9 cellular contexts compared by ENCODE assay signal in the genomic region with DNA sequence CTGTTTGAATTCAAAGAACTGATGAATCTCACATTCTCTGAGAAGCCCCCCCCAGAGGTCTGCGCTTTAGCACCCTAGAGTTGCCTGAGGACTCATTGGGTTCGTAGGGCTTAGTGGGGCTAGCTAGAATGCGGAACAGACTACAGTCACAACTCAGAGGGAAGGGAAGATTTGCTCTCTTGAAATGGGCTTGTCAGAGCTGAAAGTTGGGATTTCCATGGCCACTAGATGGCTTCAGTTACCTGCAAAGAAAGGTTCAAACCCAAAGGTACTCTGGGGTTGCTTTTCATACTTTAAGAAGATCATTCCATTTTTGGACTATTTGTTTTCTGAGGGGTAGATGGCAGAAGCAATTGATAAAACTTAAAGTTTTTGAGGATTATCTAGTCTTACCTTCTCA.
A peak's percentile ranks its signal among the peaks of the same experiment; 100 is the strongest.
DNase-seq lines count a peak whose midpoint lies in the region; ATAC-seq, FAIRE-seq and TF ChIP-seq lines count a peak whose summit lies in the region.
"Had no signal": no experiment of that assay in that cellular context is flagged by ENCODE, and none has a peak within 500 bp of the region (broad histone marks: within the 10 kb centered on the region; RNA-seq: fewer than 3 reads in every experiment).

No MANE protein-coding gene starts in this region.

- H3K4me1 Mint-ChIP-seq in CD4-positive, alpha-beta memory T cell, result no peaks in the 10 kb centered on the region
- no peaks in the 10 kb centered on the region for H3K4me1 Mint-ChIP-seq in activated CD4-positive, alpha-beta T cell treated with anti-CD3 and anti-CD28 coated beads, Interleukin-2, amount 10 ng/mL, durations not matched to agents 7 days and 5 days

- DNase-seq in DMS53 (lab: John Stamatoyannopoulos, UW) (peak; percentile 77), SHP77 treated with DMSO at 0.1 percent for 48 hours (lab: John Stamatoyannopoulos, UW) (peak; percentile 12), kidney (no peak), superior temporal gyrus (ENCODE audit: extremely low spot score) (no peak)
- no peak for DNase-seq in CD4-positive, alpha-beta memory T cell
- no peak for DNase-seq in activated CD4-positive, alpha-beta T cell treated with anti-CD3 and anti-CD28 coated beads, Interleukin-2, amount 10 ng/mL, durations not matched to agents 7 days and 5 days
- DNase-seq: left colon had no signal

- no peak overlapping the region for H3K4me3 ChIP-seq in kidney (ENCODE audit: low read length in 2 of 2)
- H3K4me3 ChIP-seq in CD4-positive, alpha-beta memory T cell (ENCODE audit: low read length in 2 of 2), result no peak overlapping the region

- no peak overlapping the region for H3K4me3 Mint-ChIP-seq in CD4-positive, alpha-beta memory T cell
- H3K4me3 Mint-ChIP-seq in activated CD4-positive, alpha-beta T cell treated with anti-CD3 and anti-CD28 coated beads, Interleukin-2, amount 10 ng/mL, durations not matched to agents 7 days and 5 days, result no peak overlapping the region

- H3K9me3 ChIP-seq in kidney (ENCODE audit: control insufficient read depth in 1 of 2, low read length in 2 of 2), result no peaks in the 10 kb centered on the region
- no peaks in the 10 kb centered on the region for H3K9me3 ChIP-seq in CD4-positive, alpha-beta memory T cell (ENCODE audit: control insufficient read depth in 1 of 2, low read length in 2 of 2)

- H3K36me3 Mint-ChIP-seq in CD4-positive, alpha-beta memory T cell, result peaks cover 6 to 20% of the 10 kb centered on the region in 2 donors
- H3K36me3 Mint-ChIP-seq in activated CD4-positive, alpha-beta T cell treated with anti-CD3 and anti-CD28 coated beads, Interleukin-2, amount 10 ng/mL, durations not matched to agents 7 days and 5 days (ENCODE audit: low read depth), result no peaks in the 10 kb centered on the region

- POLR2A ChIA-PET in CD4-positive, alpha-beta memory T cell (lab: Charles Lee; ENCODE audit: partially characterized antibody), result no interaction called here
- POLR2A ChIA-PET in activated CD4-positive, alpha-beta T cell treated with anti-CD3 and anti-CD28 coated beads, Interleukin-2, amount 10 ng/mL, durations not matched to agents 7 days and 5 days (lab: Charles Lee), result no interaction called here

- ATAC-seq in GM18502 (IDR thresholded peaks at IDR 0.05; ENCODE audit: poor library complexity, unreplicated experiment), result no peak
- ATAC-seq: left colon had no signal

- no peaks in the 10 kb centered on the region for H3K27me3 ChIP-seq in CD4-positive, alpha-beta memory T cell (ENCODE audit: insufficient read depth, low read length)

- H3K27ac ChIP-seq in kidney (ENCODE audit: low read depth in 2 of 2, low read length in 2 of 2), result no peak overlapping the region
- no peak overlapping the region for H3K27ac ChIP-seq in CD4-positive, alpha-beta memory T cell (ENCODE audit: low read depth, low read length)

- CTCF ChIA-PET in CD4-positive, alpha-beta memory T cell (lab: Charles Lee; ENCODE audit: partially characterized antibody), result no interaction called here
- CTCF ChIA-PET in activated CD4-positive, alpha-beta T cell treated with anti-CD3 and anti-CD28 coated beads, Interleukin-2, amount 10 ng/mL, durations not matched to agents 7 days and 5 days (lab: Charles Lee), result no interaction called here

- H3K27me3 Mint-ChIP-seq in CD4-positive, alpha-beta memory T cell, result no peaks in the 10 kb centered on the region
- no peaks in the 10 kb centered on the region for H3K27me3 Mint-ChIP-seq in activated CD4-positive, alpha-beta T cell treated with anti-CD3 and anti-CD28 coated beads, Interleukin-2, amount 10 ng/mL, durations not matched to agents 7 days and 5 days

- H3K9ac ChIP-seq in kidney (ENCODE audit: low read length in 2 of 2), result no peak overlapping the region

- TF ChIP-seq RAD21 in Ishikawa (IDR thresholded peaks at IDR 0.05; ENCODE audit: low read depth), result peak; percentile 68

- H3K4me1 ChIP-seq in kidney (ENCODE audit: control insufficient read depth in 1 of 2, insufficient read depth in 1 of 2, low read depth in 1 of 2, low read length in 2 of 2), result no peaks in the 10 kb centered on the region
- H3K4me1 ChIP-seq in CD4-positive, alpha-beta memory T cell (ENCODE audit: insufficient read depth, low read length), result no peaks in the 10 kb centered on the region

- no peak overlapping the region for H3K27ac Mint-ChIP-seq in CD4-positive, alpha-beta memory T cell
- H3K27ac Mint-ChIP-seq in activated CD4-positive, alpha-beta T cell treated with anti-CD3 and anti-CD28 coated beads, Interleukin-2, amount 10 ng/mL, durations not matched to agents 7 days and 5 days, result no peak overlapping the region

- FAIRE-seq in kidney (lab: Jason Lieb, UNC), result no peak

- H3K9me3 Mint-ChIP-seq in CD4-positive, alpha-beta memory T cell, result peaks cover 0 to 6% (median 0%) of the 10 kb centered on the region in 8 donors
- H3K9me3 Mint-ChIP-seq in activated CD4-positive, alpha-beta T cell treated with anti-CD3 and anti-CD28 coated beads, Interleukin-2, amount 10 ng/mL, durations not matched to agents 7 days and 5 days, result no peaks in the 10 kb centered on the region

- TF ChIP-seq EP300 in Ishikawa (IDR thresholded peaks at IDR 0.05; ENCODE audit: borderline replicate concordance), result no peak

- H3K36me3 ChIP-seq in kidney (ENCODE audit: control insufficient read depth in 1 of 2, insufficient read depth in 2 of 2, low read length in 2 of 2), result no peaks in the 10 kb centered on the region
- no peaks in the 10 kb centered on the region for H3K36me3 ChIP-seq in CD4-positive, alpha-beta memory T cell (ENCODE audit: insufficient read depth, low read length)

- TF ChIP-seq CTCF in kidney (IDR thresholded peaks at IDR 0.05; ENCODE audit: borderline replicate concordance, extremely low read depth, insufficient read depth), result peak; percentile 28

- intact Hi-C loops in kidney (cut with DNase I), result no loop called here
- intact Hi-C loops in CD4-positive, alpha-beta memory T cell (cut with micrococcal nuclease), result no loop called here

TF ChIP-seq in Ishikawa, 13 proteins besides CTCF, POLR2A, EP300 and RAD21:
- no peak for TF ChIP-seq NFIC (IDR thresholded peaks at IDR 0.05)
- no peak for TF ChIP-seq ZBTB7A (IDR thresholded peaks at IDR 0.05; ENCODE audit: low read depth)
- no peak for TF ChIP-seq FOXM1 (IDR thresholded peaks at IDR 0.05; ENCODE audit: borderline replicate concordance, low read depth)
- TF ChIP-seq TAF1 (IDR thresholded peaks at IDR 0.05; ENCODE audit: low read depth), result no peak
- no peak for TF ChIP-seq YY1 (IDR thresholded peaks at IDR 0.05; ENCODE audit: low read depth)
- TF ChIP-seq USF1 (IDR thresholded peaks at IDR 0.05), result no peak
- TF ChIP-seq MAX (IDR thresholded peaks at IDR 0.05), result no peak
- TF ChIP-seq EGR1 (IDR thresholded peaks at IDR 0.05), result no peak
- no peak for TF ChIP-seq CEBPB (IDR thresholded peaks at IDR 0.05)
- TF ChIP-seq TEAD4 (IDR thresholded peaks at IDR 0.05), result no peak
- no peak for TF ChIP-seq TCF12 (IDR thresholded peaks at IDR 0.05; ENCODE audit: low read depth)
- no peak for TF ChIP-seq REST (IDR thresholded peaks at IDR 0.05; ENCODE audit: low read depth)
- no peak for TF ChIP-seq CREB1 (IDR thresholded peaks at IDR 0.05; ENCODE audit: low read depth)
TF ChIP-seq in Ishikawa: peak in this region for 0.

Comparison
In these comparisons a context has a peak if more than half of its experiments do, and no peak if none do; other contexts are left out.
1. DNase-seq: peak in DMS53 (single experiment) and SHP77 treated with DMSO at 0.1 percent for 48 hours (single experiment); none in kidney (single experiment), CD4-positive, alpha-beta memory T cell (0 of 5), activated CD4-positive, alpha-beta T cell treated with anti-CD3 and anti-CD28 coated beads, Interleukin-2, amount 10 ng/mL, durations not matched to agents 7 days and 5 days (single experiment) and superior temporal gyrus (single experiment).